1 cellular context compared by ENCODE assay signal in genomic region chr13:107348471-107348870, GRCh38.
TF ChIP-seq lines count a peak whose summit lies in the region.

No MANE protein-coding gene starts in this region.

TF ChIP-seq in GM23338, 12 proteins besides CTCF, POLR2A, EP300 and RAD21 (continued from another document):
- TF ChIP-seq ZNF331 (CRISPR knock-in tag; IDR thresholded peaks at IDR 0.05; ENCODE audit: low read depth), result no peak
TF ChIP-seq in GM23338: peak in this region for 0.
